Comparison of ENCODE assay signal across 8 cellular contexts in genomic region chr7:142626420-142627035, GRCh38.
A peak's percentile ranks its signal among the peaks of the same experiment; 100 is the strongest.
DNase-seq lines count a peak whose midpoint lies in the region; ATAC-seq and TF ChIP-seq lines count a peak whose summit lies in the region.

No MANE protein-coding gene starts in this region.

- POLR2A ChIA-PET in GM10248 (lab: Yijun Ruan, JAX) = no interaction called here

- no peak overlapping the region for H3K27ac ChIP-seq in coronary artery

- TF ChIP-seq CTCF in GM10248 (IDR thresholded peaks at IDR 0.05; ENCODE audit: control extremely low read depth, extremely low read depth, low read depth, missing control alignments) = peak; percentile 61
- peak; percentile 30 for TF ChIP-seq CTCF in coronary artery (IDR thresholded peaks at IDR 0.05)

- DNase-seq in GM10248 (ENCODE audit: extremely low spot score) (peak; percentile 49), LoVo (ENCODE audit: low spot score) (peak; percentile 52), coronary artery (ENCODE audit: low spot score) (no peak), midbrain (lab: John Stamatoyannopoulos, UW) (peak; percentile 7), NCI-H510A treated with DMSO at 0.1 percent for 48 hours (lab: John Stamatoyannopoulos, UW) (no peak)
- DNase-seq in activated CD4-positive, alpha-beta T cell treated with anti-CD3 and anti-CD28 coated beads for 1 hour = peak; percentile 31
- peak; percentile 65 for DNase-seq in stimulated activated naive CD4-positive, alpha-beta T cell treated with Interleukin-2 at 50 U/mL for 16 hours (lab: John Stamatoyannopoulos, UW)

- ATAC-seq in GM21529 (IDR thresholded peaks at IDR 0.05; ENCODE audit: unreplicated experiment) = peak; percentile 86

- H3K4me3 ChIP-seq in coronary artery = no peak overlapping the region

- CTCF ChIA-PET in GM10248 (lab: Yijun Ruan, JAX) = interaction anchor here (0.8 to 4.2 kb wide), 24 partner anchors 8 to 589 kb away, joined by 3 to 42 read pairs (median 6); no protein-coding TSS in a partner anchor

Comparison
In these comparisons a context has a peak if more than half of its experiments do, and no peak if none do; other contexts are left out.
1. DNase-seq: peak in GM10248 (single experiment), LoVo (single experiment), activated CD4-positive, alpha-beta T cell treated with anti-CD3 and anti-CD28 coated beads for 1 hour (single experiment), midbrain (single experiment) and stimulated activated naive CD4-positive, alpha-beta T cell treated with Interleukin-2 at 50 U/mL for 16 hours (single experiment); none in coronary artery (single experiment) and NCI-H510A treated with DMSO at 0.1 percent for 48 hours (single experiment).